ENCODE assay signal across 13 cellular contexts in the genomic region with DNA sequence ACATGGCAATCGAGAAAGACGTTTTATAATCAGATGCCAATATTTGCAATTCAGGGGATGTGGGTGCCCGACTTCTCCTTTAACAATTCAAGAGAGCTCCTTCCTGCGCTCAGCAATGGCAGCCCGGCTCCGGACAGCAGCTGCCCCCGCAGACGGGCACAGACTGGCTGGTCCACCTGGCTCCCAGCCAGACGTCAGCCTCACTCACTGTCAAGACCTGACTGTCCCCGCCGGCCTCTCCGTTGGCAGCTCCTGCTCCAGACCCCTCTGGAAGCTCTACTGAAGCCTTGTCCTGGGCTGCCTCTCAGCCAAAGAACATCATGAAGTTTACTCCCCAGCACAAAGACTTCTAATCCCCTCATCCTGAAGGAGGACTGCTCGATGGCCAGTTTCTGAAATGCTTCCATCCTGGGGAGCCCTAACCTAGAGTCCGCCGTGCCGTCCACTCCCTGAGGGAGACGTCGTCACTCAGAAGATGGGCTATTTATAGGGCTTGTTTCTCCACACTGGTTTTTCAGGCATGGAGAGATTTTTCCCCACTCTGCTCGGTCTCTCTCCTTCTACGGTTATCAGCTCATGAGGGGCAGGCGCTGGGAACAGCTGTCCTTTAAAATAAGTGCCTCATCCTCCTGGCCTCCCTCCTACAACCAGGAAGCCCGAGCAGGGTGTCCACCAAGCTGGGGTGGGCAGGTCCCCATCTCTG.
A peak's percentile ranks its signal among the peaks of the same experiment; 100 is the strongest.
DNase-seq lines count a peak whose midpoint lies in the region; ATAC-seq and TF ChIP-seq lines count a peak whose summit lies in the region.
"Had no signal": no experiment of that assay in that cellular context is flagged by ENCODE, and none has a peak within 500 bp of the region (broad histone marks: within the 10 kb centered on the region; RNA-seq: fewer than 3 reads in every experiment).

No MANE protein-coding gene starts in this region.

- H3K27me3 Mint-ChIP-seq in nephron (ENCODE audit: low read depth): no peaks in the 10 kb centered on the region
- no peaks in the 10 kb centered on the region for H3K27me3 Mint-ChIP-seq in type B pancreatic cell
- no peaks in the 10 kb centered on the region for H3K27me3 Mint-ChIP-seq in stimulated activated naive CD8-positive, alpha-beta T cell treated with anti-CD3 and anti-CD28 coated beads, Interleukin-15, amount 100 ng/mL, for 72 hours

- H2AFZ ChIP-seq in fibroblast of lung (ENCODE audit: low read length): no peak overlapping the region

- H3K4me3 Mint-ChIP-seq in nephron (peak overlapping the region in 1 of 3 experiments; percentile 62), type B pancreatic cell (no peak overlapping the region)
- H3K4me3 Mint-ChIP-seq in stimulated activated naive CD8-positive, alpha-beta T cell treated with anti-CD3 and anti-CD28 coated beads, Interleukin-15, amount 100 ng/mL, for 72 hours: no peak overlapping the region

- no peaks in the 10 kb centered on the region for H3K27me3 ChIP-seq in fibroblast of lung (ENCODE audit: control insufficient read depth, insufficient read depth, low read length)

- H3K36me3 Mint-ChIP-seq in nephron (ENCODE audit: low read depth) (peaks cover 68% of the 10 kb centered on the region), type B pancreatic cell (peaks cover 35% of the 10 kb centered on the region)

- peaks cover 12% of the 10 kb centered on the region for H3K36me3 ChIP-seq in fibroblast of lung (ENCODE audit: control insufficient read depth, insufficient read depth, low read length)

- H3K79me2 ChIP-seq in fibroblast of lung (ENCODE audit: control insufficient read depth, insufficient read depth, low read length): no peaks in the 10 kb centered on the region

- no peaks in the 10 kb centered on the region for H3K9me3 Mint-ChIP-seq in nephron
- no peaks in the 10 kb centered on the region for H3K9me3 Mint-ChIP-seq in type B pancreatic cell
- H3K9me3 Mint-ChIP-seq in stimulated activated naive CD8-positive, alpha-beta T cell treated with anti-CD3 and anti-CD28 coated beads, Interleukin-15, amount 100 ng/mL, for 72 hours: no peaks in the 10 kb centered on the region

- no peak for TF ChIP-seq CTCF in fibroblast of lung (conservative IDR thresholded peaks at IDR 0.05 in 1 of 2, IDR thresholded peaks at IDR 0.05 in 1 of 2; ENCODE audit: low read depth in 1 of 2, low read length in 2 of 2)
- TF ChIP-seq CTCF in nephron (IDR thresholded peaks at IDR 0.05; ENCODE audit: unreplicated experiment in 3 of 3): no peak
- no peak for TF ChIP-seq CTCF in type B pancreatic cell (conservative IDR thresholded peaks at IDR 0.05)

- H3K4me1 Mint-ChIP-seq in nephron (peaks cover 62% of the 10 kb centered on the region), type B pancreatic cell (ENCODE audit: unreplicated experiment) (peaks cover 6% of the 10 kb centered on the region)
- H3K4me1 Mint-ChIP-seq in stimulated activated naive CD8-positive, alpha-beta T cell treated with anti-CD3 and anti-CD28 coated beads, Interleukin-15, amount 100 ng/mL, for 72 hours: no peaks in the 10 kb centered on the region

- H3K27ac Mint-ChIP-seq in nephron: peak overlapping the region; percentile 78 to 89 (median 81)
- H3K27ac Mint-ChIP-seq in type B pancreatic cell: peak overlapping the region; percentile 66
- H3K27ac Mint-ChIP-seq in stimulated activated naive CD8-positive, alpha-beta T cell treated with anti-CD3 and anti-CD28 coated beads, Interleukin-15, amount 100 ng/mL, for 72 hours: peak overlapping the region in 1 of 2 donors; percentile 38

- H3K4me1 ChIP-seq in fibroblast of lung (ENCODE audit: control insufficient read depth, extremely low read depth, insufficient read depth, low read length): peaks cover 28% of the 10 kb centered on the region

- peak overlapping the region; percentile 51 for H3K27ac ChIP-seq in fibroblast of lung (ENCODE audit: insufficient read depth, low read length)

- H4K20me1 ChIP-seq in fibroblast of lung (ENCODE audit: control insufficient read depth, extremely low read depth, insufficient read depth, low read length): no peaks in the 10 kb centered on the region

- H3K9me3 ChIP-seq in fibroblast of lung (ENCODE audit: control insufficient read depth, insufficient read depth, low read depth, low read length): no peaks in the 10 kb centered on the region

- no peak overlapping the region for H3K4me2 ChIP-seq in fibroblast of lung (ENCODE audit: extremely low read depth, insufficient read depth, low read length)

- DNase-seq in amniotic epithelial cell (ENCODE audit: low read depth) (peak; percentile 42), fibroblast of lung (ENCODE audit: low read depth in 2 of 2) (no peak), type B pancreatic cell (ENCODE audit: extremely low spot score, unreplicated experiment) (no peak), SW 1271 (lab: John Stamatoyannopoulos, UW) (no peak), occipital lobe (lab: John Stamatoyannopoulos, UW) (no peak)
- no peak for DNase-seq in stimulated activated naive CD8-positive, alpha-beta T cell treated with anti-CD3 and anti-CD28 coated beads, Interleukin-15, amount 100 ng/mL, for 72 hours
- DNase-seq: activated CD4-positive, alpha-beta T cell treated with anti-CD3 and anti-CD28 coated beads for 1 hour; activated effector memory CD4-positive, alpha-beta T cell treated with anti-CD3 and anti-CD28 coated beads, Interleukin-2, amount 50 U/mL, for 16 hours; effector CD8-positive, alpha-beta T cell; NCI-H1048; SIG-M5 had no signal

- no peak overlapping the region for H3K4me3 ChIP-seq in fibroblast of lung (replicated peaks in 1 of 4; ENCODE audit: control extremely low read depth in 1 of 4, insufficient read depth in 1 of 4, low read depth in 3 of 4, low read length in 4 of 4)

- ATAC-seq in stimulated activated naive CD8-positive, alpha-beta T cell treated with anti-CD3 and anti-CD28 coated beads, Interleukin-15, amount 100 ng/mL, for 72 hours: no peak
- no peak for ATAC-seq in HG03108 (IDR thresholded peaks at IDR 0.05; ENCODE audit: unreplicated experiment)

- H3K9ac ChIP-seq in fibroblast of lung (ENCODE audit: insufficient read depth, low read length): peak overlapping the region; percentile 45
